10 cellular contexts compared by ENCODE assay signal in genomic region chr1:221284028-221284427, GRCh38.
DNase-seq lines count a peak whose midpoint lies in the region; ATAC-seq lines count a peak whose summit lies in the region.
"Had no signal": no experiment of that assay in that cellular context is flagged by ENCODE, and none has a peak within 500 bp of the region (broad histone marks: within the 10 kb centered on the region; RNA-seq: fewer than 3 reads in every experiment).

No MANE protein-coding gene starts in this region.

- peak; percentile 95 for DNase-seq in DMS53 (lab: John Stamatoyannopoulos, UW)
- DNase-seq in NCI-H1417 treated with DMSO at 0.1 percent for 48 hours (lab: John Stamatoyannopoulos, UW), result peak; percentile 82
- peak; percentile 59 for DNase-seq in astrocyte of the hippocampus (ENCODE audit: low read depth, low spot score)
- DNase-seq in medulla oblongata (ENCODE audit: extremely low spot score), result peak; percentile 72
- DNase-seq in NCI-H187 (lab: John Stamatoyannopoulos, UW), result no peak
- DNase-seq in SW 1271 (lab: John Stamatoyannopoulos, UW), result no peak
- DNase-seq: KG1 had no signal

- ATAC-seq in GM18517 (IDR thresholded peaks at IDR 0.05; ENCODE audit: unreplicated experiment) (no peak), HG02588 (IDR thresholded peaks at IDR 0.05; ENCODE audit: unreplicated experiment) (no peak)
- ATAC-seq: Panc1 had no signal

Comparison
In these comparisons a context has a peak if more than half of its experiments do, and no peak if none do; other contexts are left out.
1. DNase-seq: peak in DMS53 (single experiment), NCI-H1417 treated with DMSO at 0.1 percent for 48 hours (single experiment), astrocyte of the hippocampus (single experiment) and medulla oblongata (single experiment); none in NCI-H187 (0 of 2) and SW 1271 (0 of 2).